ENCODE assay signal across 22 cellular contexts in the genomic region with DNA sequence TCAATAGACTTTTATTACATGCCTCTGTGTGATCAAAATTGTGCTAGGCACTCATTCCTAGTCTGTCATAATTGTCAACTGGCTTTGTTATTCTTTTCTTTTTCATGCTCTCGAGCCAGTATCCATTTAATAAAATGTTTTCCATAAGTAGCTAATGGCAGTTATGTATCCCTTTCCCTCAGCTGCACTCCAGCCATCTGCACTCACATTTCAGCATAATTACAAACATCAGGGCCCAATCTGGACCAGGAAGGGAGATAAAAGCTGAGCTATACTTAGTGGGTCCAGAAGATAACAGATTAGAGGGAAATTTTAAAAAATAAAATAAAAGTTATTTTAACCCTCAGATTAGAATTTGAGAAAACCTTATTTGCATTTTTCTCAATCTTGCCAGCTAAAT.
"Had no signal": no experiment of that assay in that cellular context is flagged by ENCODE, and none has a peak within 500 bp of the region (broad histone marks: within the 10 kb centered on the region; RNA-seq: fewer than 3 reads in every experiment).

No MANE protein-coding gene starts in this region.

- H3K4me1 ChIP-seq: body of pancreas, foreskin keratinocyte, prostate gland, vagina had no signal

- H3K27me3 Mint-ChIP-seq: activated naive CD4-positive, alpha-beta T cell treated with anti-CD3 and anti-CD28 coated beads, Interleukin-2, amount 10 ng/mL, durations not matched to agents 7 days and 5 days had no signal

- DNase-seq: activated CD4-positive, alpha-beta memory T cell treated with anti-CD3 and anti-CD28 coated beads, Interleukin-2, amount 10 ng/mL, durations not matched to agents 7 days and 5 days; activated CD4-positive, alpha-beta T cell treated with anti-CD3 and anti-CD28 coated beads, Interleukin-2, amount 10 ng/mL, durations not matched to agents 24 days and 14 days; activated CD8-positive, alpha-beta memory T cell treated with anti-CD3 and anti-CD28 coated beads, Interleukin-2, amount 10 ng/mL, durations not matched to agents 7 days and 5 days; activated effector memory CD4-positive, alpha-beta T cell treated with anti-CD3 and anti-CD28 coated beads, Interleukin-2, amount 50 U/mL, for 16 hours; activated naive CD4-positive, alpha-beta T cell treated with anti-CD3 and anti-CD28 coated beads, Interleukin-2, amount 10 ng/mL, durations not matched to agents 7 days and 5 days; activated T-cell treated with anti-CD3 and anti-CD28 coated beads for 4 hours; amygdala; body of pancreas; effector memory CD4-positive, alpha-beta T cell; foreskin keratinocyte; kidney; midbrain; natural killer cell; ovary; stimulated activated CD4-positive, alpha-beta T cell treated with anti-CD3 and anti-CD28 coated beads, Interleukin-2, amount 100 ng/mL, for 48 hours; stimulated activated CD8-positive, alpha-beta memory T cell treated with anti-CD3 and anti-CD28 coated beads, Interleukin-4, amount 100 ng/mL, for 48 hours; stimulated activated naive B cell treated with anti-CD40 and anti-IgM and Interleukin-4, amounts not matched to agents 10 μg/mL and 1 μg/mL and 100 μg/mL, for 72 hours had no signal

- H3K36me3 Mint-ChIP-seq: activated CD8-positive, alpha-beta memory T cell treated with anti-CD3 and anti-CD28 coated beads, Interleukin-2, amount 10 ng/mL, durations not matched to agents 7 days and 5 days; activated naive CD4-positive, alpha-beta T cell treated with anti-CD3 and anti-CD28 coated beads, Interleukin-2, amount 10 ng/mL, durations not matched to agents 7 days and 5 days; natural killer cell; stimulated activated naive B cell treated with anti-CD40 and anti-IgM and Interleukin-4, amounts not matched to agents 10 μg/mL and 1 μg/mL and 100 μg/mL, for 72 hours had no signal

- H3K27ac Mint-ChIP-seq: activated CD4-positive, alpha-beta memory T cell treated with anti-CD3 and anti-CD28 coated beads, Interleukin-2, amount 10 ng/mL, durations not matched to agents 7 days and 5 days; activated CD4-positive, alpha-beta T cell treated with anti-CD3 and anti-CD28 coated beads, Interleukin-2, amount 10 ng/mL, durations not matched to agents 24 days and 14 days; activated CD8-positive, alpha-beta memory T cell treated with anti-CD3 and anti-CD28 coated beads, Interleukin-2, amount 10 ng/mL, durations not matched to agents 7 days and 5 days; activated naive CD4-positive, alpha-beta T cell treated with anti-CD3 and anti-CD28 coated beads, Interleukin-2, amount 10 ng/mL, durations not matched to agents 7 days and 5 days; dendritic cell treated with granulocyte-macrophage colony-stimulating factor and Interleukin-4, amounts not matched to agents 40 ng/mL and 50 ng/mL, for 4 days; natural killer cell; stimulated activated naive B cell treated with anti-CD40 and anti-IgM and Interleukin-4, amounts not matched to agents 10 μg/mL and 1 μg/mL and 100 μg/mL, for 72 hours; type B pancreatic cell had no signal

- H3K27ac ChIP-seq: body of pancreas, foreskin keratinocyte, ovary, prostate gland, vagina had no signal

- H3K9me3 Mint-ChIP-seq: activated CD4-positive, alpha-beta memory T cell treated with anti-CD3 and anti-CD28 coated beads, Interleukin-2, amount 10 ng/mL, durations not matched to agents 7 days and 5 days; activated CD4-positive, alpha-beta T cell treated with anti-CD3 and anti-CD28 coated beads, Interleukin-2, amount 10 ng/mL, durations not matched to agents 24 days and 14 days; activated naive CD4-positive, alpha-beta T cell treated with anti-CD3 and anti-CD28 coated beads, Interleukin-2, amount 10 ng/mL, durations not matched to agents 7 days and 5 days; dendritic cell treated with granulocyte-macrophage colony-stimulating factor and Interleukin-4, amounts not matched to agents 40 ng/mL and 50 ng/mL, for 4 days; natural killer cell; stimulated activated naive B cell treated with anti-CD40 and anti-IgM and Interleukin-4, amounts not matched to agents 10 μg/mL and 1 μg/mL and 100 μg/mL, for 72 hours had no signal

- H3K9me3 ChIP-seq: body of pancreas, ovary, prostate gland, vagina had no signal

- ATAC-seq: activated CD4-positive, CD25-positive, alpha-beta regulatory T cell treated with anti-CD3 and anti-CD28 coated beads, Interleukin-2, amount 50 U/mL, for 24 hours; activated CD8-positive, alpha-beta memory T cell treated with anti-CD3 and anti-CD28 coated beads, Interleukin-2, amount 10 ng/mL, durations not matched to agents 7 days and 5 days; body of pancreas; foreskin keratinocyte; natural killer cell; stimulated activated naive B cell treated with anti-CD40 and anti-IgM and Interleukin-4, amounts not matched to agents 10 μg/mL and 1 μg/mL and 100 μg/mL, for 72 hours had no signal

- H3K27me3 ChIP-seq: body of pancreas, ovary, vagina had no signal

- H3K4me3 Mint-ChIP-seq: activated CD4-positive, alpha-beta memory T cell treated with anti-CD3 and anti-CD28 coated beads, Interleukin-2, amount 10 ng/mL, durations not matched to agents 7 days and 5 days; activated CD4-positive, alpha-beta T cell treated with anti-CD3 and anti-CD28 coated beads, Interleukin-2, amount 10 ng/mL, durations not matched to agents 24 days and 14 days; activated CD8-positive, alpha-beta memory T cell treated with anti-CD3 and anti-CD28 coated beads, Interleukin-2, amount 10 ng/mL, durations not matched to agents 7 days and 5 days; activated naive CD4-positive, alpha-beta T cell treated with anti-CD3 and anti-CD28 coated beads, Interleukin-2, amount 10 ng/mL, durations not matched to agents 7 days and 5 days; dendritic cell treated with granulocyte-macrophage colony-stimulating factor and Interleukin-4, amounts not matched to agents 40 ng/mL and 50 ng/mL, for 4 days; natural killer cell; stimulated activated naive B cell treated with anti-CD40 and anti-IgM and Interleukin-4, amounts not matched to agents 10 μg/mL and 1 μg/mL and 100 μg/mL, for 72 hours; type B pancreatic cell had no signal

- H3K36me3 ChIP-seq: ovary, prostate gland, vagina had no signal

- H3K4me3 ChIP-seq: body of pancreas, ovary, prostate gland, vagina had no signal

- H3K4me1 Mint-ChIP-seq: activated CD4-positive, alpha-beta memory T cell treated with anti-CD3 and anti-CD28 coated beads, Interleukin-2, amount 10 ng/mL, durations not matched to agents 7 days and 5 days; activated CD4-positive, alpha-beta T cell treated with anti-CD3 and anti-CD28 coated beads, Interleukin-2, amount 10 ng/mL, durations not matched to agents 24 days and 14 days; activated CD8-positive, alpha-beta memory T cell treated with anti-CD3 and anti-CD28 coated beads, Interleukin-2, amount 10 ng/mL, durations not matched to agents 7 days and 5 days; activated naive CD4-positive, alpha-beta T cell treated with anti-CD3 and anti-CD28 coated beads, Interleukin-2, amount 10 ng/mL, durations not matched to agents 7 days and 5 days; natural killer cell had no signal
